In genomic region chr13:73497430-73497829, GRCh38 we compare ENCODE assay signal across 26 cellular contexts.
"Had no signal": no experiment of that assay in that cellular context is flagged by ENCODE, and none has a peak within 500 bp of the region (broad histone marks: within the 10 kb centered on the region; RNA-seq: fewer than 3 reads in every experiment).

No MANE protein-coding gene starts in this region.

- H3K4me3 Mint-ChIP-seq: endodermal cell; immature natural killer cell; nephron; stimulated activated effector memory CD8-positive, alpha-beta T cell treated with anti-CD3 and anti-CD28 coated beads, Interleukin-12 subunit alpha, Interleukin-12 subunit beta, amount 100 ng/mL, for 72 hours had no signal

- H3K36me3 ChIP-seq: colonic mucosa, esophagus muscularis mucosa, gastroesophageal sphincter, left ventricle myocardium inferior, lower lobe of right lung, pancreas, tibial artery, upper lobe of left lung, uterus had no signal

- H3K27ac Mint-ChIP-seq: endodermal cell; immature natural killer cell; naive B cell; nephron; progenitor cell of endocrine pancreas; stimulated activated effector memory CD8-positive, alpha-beta T cell treated with anti-CD3 and anti-CD28 coated beads, Interleukin-12 subunit alpha, Interleukin-12 subunit beta, amount 100 ng/mL, for 72 hours had no signal

- H3K27me3 ChIP-seq: colonic mucosa, esophagus muscularis mucosa, gastroesophageal sphincter, pancreas, tibial artery, upper lobe of left lung, uterus had no signal

- H3K4me1 Mint-ChIP-seq: endodermal cell; immature natural killer cell; naive B cell; stimulated activated effector memory CD8-positive, alpha-beta T cell treated with anti-CD3 and anti-CD28 coated beads, Interleukin-12 subunit alpha, Interleukin-12 subunit beta, amount 100 ng/mL, for 72 hours had no signal

- H3K4me1 ChIP-seq: colonic mucosa, esophagus muscularis mucosa, gastroesophageal sphincter, left ventricle myocardium inferior, lower lobe of right lung, pancreas, upper lobe of left lung, uterus had no signal

- H3K27me3 Mint-ChIP-seq: naive B cell, progenitor cell of endocrine pancreas had no signal

- DNase-seq: colonic mucosa; dermis blood vessel endothelial cell; effector CD4-positive, alpha-beta T cell; endodermal cell; glutamatergic neuron; immature natural killer cell; kidney; left cardiac atrium; left ventricle myocardium inferior; lower lobe of right lung; mesendoderm; naive B cell; occipital lobe; pancreas; right cardiac atrium; stimulated activated CD4-positive, alpha-beta T cell treated with anti-CD3 and anti-CD28 coated beads, Interleukin-4, amount 100 ng/mL, for 1 hour; stimulated activated CD8-positive, alpha-beta memory T cell treated with anti-CD3 and anti-CD28 coated beads, Interleukin-4, amount 100 ng/mL, for 48 hours; stimulated activated naive CD8-positive, alpha-beta T cell treated with anti-CD3 and anti-CD28 coated beads, Interleukin-15, Interleukin-2, amounts not matched to agents 100 U/mL and 50 U/mL, for 24 hours; tibial artery; upper lobe of left lung; uterus had no signal

- ATAC-seq: gastroesophageal sphincter; left cardiac atrium; lower lobe of right lung; pancreas; right cardiac atrium; stimulated activated effector memory CD8-positive, alpha-beta T cell treated with anti-CD3 and anti-CD28 coated beads, Interleukin-12 subunit alpha, Interleukin-12 subunit beta, amount 100 ng/mL, for 72 hours; stimulated activated naive CD8-positive, alpha-beta T cell treated with anti-CD3 and anti-CD28 coated beads, Interleukin-15, Interleukin-2, amounts not matched to agents 100 U/mL and 50 U/mL, for 24 hours had no signal

- H3K36me3 Mint-ChIP-seq: naive B cell; stimulated activated effector memory CD8-positive, alpha-beta T cell treated with anti-CD3 and anti-CD28 coated beads, Interleukin-12 subunit alpha, Interleukin-12 subunit beta, amount 100 ng/mL, for 72 hours had no signal

- H3K9me3 Mint-ChIP-seq: endodermal cell; nephron; stimulated activated effector memory CD8-positive, alpha-beta T cell treated with anti-CD3 and anti-CD28 coated beads, Interleukin-12 subunit alpha, Interleukin-12 subunit beta, amount 100 ng/mL, for 72 hours had no signal

- H3K27ac ChIP-seq: colonic mucosa, esophagus muscularis mucosa, gastroesophageal sphincter, left ventricle myocardium inferior, lower lobe of right lung, pancreas, tibial artery, upper lobe of left lung, uterus had no signal

- H3K9me3 ChIP-seq: colonic mucosa, esophagus muscularis mucosa, gastroesophageal sphincter, left ventricle myocardium inferior, lower lobe of right lung, pancreas, tibial artery, upper lobe of left lung, uterus had no signal

- H3K4me3 ChIP-seq: colonic mucosa, esophagus muscularis mucosa, gastroesophageal sphincter, left ventricle myocardium inferior, lower lobe of right lung, pancreas, tibial artery, upper lobe of left lung, uterus had no signal
